Comparison of ENCODE assay signal across 1 cellular context in the genomic region with DNA sequence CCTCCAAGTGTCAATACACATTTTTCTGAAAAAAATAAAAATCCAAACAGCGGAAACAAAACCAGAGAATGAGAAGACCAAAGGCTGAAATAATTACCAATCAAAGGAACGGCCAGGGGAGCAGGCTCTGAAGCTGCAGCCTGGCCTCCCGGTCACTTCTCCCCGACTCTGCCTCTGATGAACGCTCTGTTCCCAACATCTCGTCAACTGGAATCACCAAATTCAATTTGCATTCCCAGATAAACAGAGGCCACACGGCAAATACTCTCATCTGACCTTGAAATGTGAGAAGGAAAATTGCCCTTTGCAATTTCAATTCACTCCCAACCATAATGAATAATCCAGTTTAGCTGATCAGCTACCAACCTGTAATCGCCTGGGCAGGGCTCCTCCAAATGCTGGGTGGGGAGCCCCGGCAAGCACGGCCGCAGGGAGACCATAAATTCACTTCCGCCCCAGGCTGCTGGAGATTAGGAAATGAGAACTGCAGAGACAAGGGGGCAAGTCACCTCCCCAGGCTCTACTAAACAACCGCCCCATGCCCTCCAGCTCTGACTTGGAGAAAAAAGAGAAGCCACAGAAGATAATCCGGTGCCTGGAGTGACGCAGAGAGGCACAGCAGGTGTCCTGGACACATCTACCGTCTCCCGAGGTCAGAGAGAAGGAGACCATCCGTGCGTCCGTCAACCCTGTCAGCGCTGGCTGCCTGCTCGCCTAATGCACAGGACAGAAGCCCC.
TF ChIP-seq lines count a peak whose summit lies in the region.

No MANE protein-coding gene starts in this region.

TF ChIP-seq in GM23338, 12 proteins besides CTCF, POLR2A, EP300 and RAD21 (continued from another document):
- TF ChIP-seq ZNF331 (CRISPR knock-in tag; IDR thresholded peaks at IDR 0.05; ENCODE audit: low read depth), result no peak
- no peak for TF ChIP-seq ZNF462 (CRISPR knock-in tag; IDR thresholded peaks at IDR 0.05)
- TF ChIP-seq ZNF114 (CRISPR knock-in tag; IDR thresholded peaks at IDR 0.05), result no peak
